ENCODE assay signal across 15 cellular contexts in genomic region chr1:9776685-9777084, GRCh38. TPM values are rescaled to one million over a fixed set of nuclear protein-coding genes. Genes with fewer than 3 reads are reported as not detected.
DNase-seq lines count a peak whose midpoint lies in the region; ATAC-seq, FAIRE-seq and TF ChIP-seq lines count a peak whose summit lies in the region.
"Had no signal": no experiment of that assay in that cellular context is flagged by ENCODE, and none has a peak within 500 bp of the region (broad histone marks: within the 10 kb centered on the region; RNA-seq: fewer than 3 reads in every experiment).

No MANE protein-coding gene starts in this region.

- H3F3A ChIP-seq in GM23338 (replicated peaks; ENCODE audit: low read depth): 0 out of 2 replicates have a peak, but pooled peaks cover 2% of the 10 kb centered on the region

- ATAC-seq in GM23338 (no peak), T-helper 17 cell (no peak), HG03280 (IDR thresholded peaks at IDR 0.05; ENCODE audit: unreplicated experiment) (no peak), HG02852 (IDR thresholded peaks at IDR 0.05; ENCODE audit: unreplicated experiment) (no peak)
- ATAC-seq: HCT116 had no signal

- H3K4me1 ChIP-seq in GM23338 (ENCODE audit: insufficient read depth) (peaks cover 8% of the 10 kb centered on the region; the same call in 1 of the 2 replicates), endothelial cell of umbilical vein (ENCODE audit: control insufficient read depth, extremely low read depth, insufficient read depth, low read length) (no peaks in the 10 kb centered on the region)

- H3K27ac Mint-ChIP-seq in GM23338 (no peak overlapping the region), T-helper 17 cell (peak overlapping the region; percentile 79)
- H3K27ac Mint-ChIP-seq: IgD-negative memory B cell had no signal

- peaks cover 84% of the 10 kb centered on the region for H3K79me2 ChIP-seq in GM23338 (replicated peaks; ENCODE audit: insufficient read depth)
- H3K79me2 ChIP-seq in endothelial cell of umbilical vein (ENCODE audit: control insufficient read depth, insufficient read depth, low read length): peaks cover 14% of the 10 kb centered on the region

- DNase-seq in GM23338 (ENCODE audit: low spot score): no peak
- DNase-seq in T-helper 17 cell: no peak
- DNase-seq in endothelial cell of umbilical vein (ENCODE audit: low read depth, low spot score): no peak
- peak; percentile 12 for DNase-seq in posterior vena cava (ENCODE audit: low spot score)
- no peak for DNase-seq in D721Med (ENCODE audit: insufficient read length, low spot score)
- no peak for DNase-seq in H7
- DNase-seq: ACHN; CD4-positive, CD25-positive, alpha-beta regulatory T cell; DMS 273 treated with DMSO at 0.1 percent for 48 hours; GOT3 had no signal

- no peak overlapping the region for H3K4me3 ChIP-seq in GM23338
- H3K4me3 ChIP-seq in endothelial cell of umbilical vein (replicated peaks in 1 of 3; ENCODE audit: insufficient read depth in 1 of 3, low read depth in 1 of 3, low read length in 3 of 3): no peak overlapping the region
- H3K4me3 ChIP-seq in H7 (ENCODE audit: insufficient read depth, low read depth, low read length): no peak overlapping the region
- H3K4me3 ChIP-seq: BLaER1 treated with 17β-estradiol and CSF1 and Interleukin-3, amounts not matched to agents 10 nM and 100 nM had no signal

- peaks cover 39% of the 10 kb centered on the region for H4K20me1 ChIP-seq in GM23338 (replicated peaks; ENCODE audit: insufficient read depth)
- H4K20me1 ChIP-seq in endothelial cell of umbilical vein (replicated peaks; ENCODE audit: control insufficient read depth, extremely low read depth, insufficient read depth, low read length): no peaks in the 10 kb centered on the region

- dilution Hi-C loops in endothelial cell of umbilical vein (cut with MboI; ENCODE audit: extremely low pct_ligation_motif_present, low sequenced_read_pairs): no loop called here

- POLR2A ChIA-PET in endothelial cell of umbilical vein (lab: Charles Lee): no interaction called here

- no TSS peak for BruUV-seq in endothelial cell of umbilical vein (replicated peaks; lab: Mats Ljungman, UMichigan)

- H3K4me2 ChIP-seq in GM23338 (no peak overlapping the region), endothelial cell of umbilical vein (ENCODE audit: insufficient read depth, low read length) (no peak overlapping the region)

- no peaks in the 10 kb centered on the region for H3K9me3 ChIP-seq in T-helper 17 cell (ENCODE audit: control insufficient read depth, low read length, poor library complexity, severe bottlenecking)
- H3K9me3 ChIP-seq in endothelial cell of umbilical vein (replicated peaks; ENCODE audit: control insufficient read depth, insufficient read depth, low read length): no peaks in the 10 kb centered on the region
- H3K9me3 ChIP-seq: BLaER1 treated with 17β-estradiol and CSF1 and Interleukin-3, amounts not matched to agents 10 nM and 100 nM had no signal

- H3K4me3 Mint-ChIP-seq in GM23338 (no peak overlapping the region), T-helper 17 cell (no peak overlapping the region)
- H3K4me3 Mint-ChIP-seq: CD4-positive, CD25-positive, alpha-beta regulatory T cell; IgD-negative memory B cell had no signal

- H3K9me2 ChIP-seq in GM23338 (ENCODE audit: insufficient read depth): no peaks in the 10 kb centered on the region

- no peak for TF ChIP-seq POLR2A in endothelial cell of umbilical vein (IDR thresholded peaks at IDR 0.05; ENCODE audit: low read depth, low read length)

- no peaks in the 10 kb centered on the region for H3K9me1 ChIP-seq in endothelial cell of umbilical vein (replicated peaks; ENCODE audit: control insufficient read depth, extremely low read depth, insufficient read depth, low read length)

- peak; percentile 40 for FAIRE-seq in endothelial cell of umbilical vein (lab: Jason Lieb, UNC)
- FAIRE-seq in D721Med (lab: Jason Lieb, UNC): no peak

- H3K36me3 Mint-ChIP-seq in GM23338 (ENCODE audit: low read depth): peaks cover 17% of the 10 kb centered on the region
- no peaks in the 10 kb centered on the region for H3K36me3 Mint-ChIP-seq in T-helper 17 cell (ENCODE audit: low read depth)
- H3K36me3 Mint-ChIP-seq: IgD-negative memory B cell had no signal

- peaks cover 2% of the 10 kb centered on the region for H3K27me3 Mint-ChIP-seq in GM23338 (ENCODE audit: insufficient read depth, low read depth, poor library complexity)
- no peaks in the 10 kb centered on the region for H3K27me3 Mint-ChIP-seq in T-helper 17 cell
- H3K27me3 Mint-ChIP-seq: CD4-positive, CD25-positive, alpha-beta regulatory T cell; IgD-negative memory B cell had no signal

- no peak overlapping the region for H2AFZ ChIP-seq in GM23338
- no peak overlapping the region for H2AFZ ChIP-seq in endothelial cell of umbilical vein (ENCODE audit: low read depth, low read length)

- CTCF ChIA-PET in endothelial cell of umbilical vein (lab: Charles Lee): no interaction called here

- intact Hi-C loops in endothelial cell of umbilical vein (cut with micrococcal nuclease) (no loop called here), posterior vena cava (cut with DNase I) (no loop called here)

- peak overlapping the region; percentile 69; the same call in 1 of the 2 replicates for H3K27ac ChIP-seq in GM23338 (ENCODE audit: low read depth)
- no peak overlapping the region for H3K27ac ChIP-seq in endothelial cell of umbilical vein (ENCODE audit: insufficient read depth, low read depth, low read length)
- H3K27ac ChIP-seq: BLaER1 treated with 17β-estradiol and CSF1 and Interleukin-3, amounts not matched to agents 10 nM and 100 nM had no signal

- TF ChIP-seq CTCF in GM23338 (conservative IDR thresholded peaks at IDR 0.05; ENCODE audit: low read depth in 2 of 2) (no peak), endothelial cell of umbilical vein (IDR thresholded peaks at IDR 0.05; ENCODE audit: extremely low read depth in 1 of 2, insufficient read depth in 1 of 2, low read depth in 1 of 2, low read length in 2 of 2) (no peak), D721Med (IDR thresholded peaks at IDR 0.05; ENCODE audit: insufficient read depth, missing control alignments) (no peak)

- no peaks in the 10 kb centered on the region for H3K27me3 ChIP-seq in GM23338 (ENCODE audit: insufficient read depth)
- no peaks in the 10 kb centered on the region for H3K27me3 ChIP-seq in endothelial cell of umbilical vein (ENCODE audit: control insufficient read depth in 2 of 2, insufficient read depth in 2 of 2, low read length in 2 of 2)
- no peaks in the 10 kb centered on the region for H3K27me3 ChIP-seq in H7 (ENCODE audit: control insufficient read depth, insufficient read depth, low read length)
- H3K27me3 ChIP-seq: BLaER1 treated with 17β-estradiol and CSF1 and Interleukin-3, amounts not matched to agents 10 nM and 100 nM had no signal

- H3K9ac ChIP-seq in endothelial cell of umbilical vein (replicated peaks; ENCODE audit: extremely low read depth, insufficient read depth, low read length): no peak overlapping the region
- H3K9ac ChIP-seq: BLaER1 treated with 17β-estradiol and CSF1 and Interleukin-3, amounts not matched to agents 10 nM and 100 nM had no signal

- H3K36me3 ChIP-seq in GM23338 (ENCODE audit: insufficient read depth) (peaks cover 9% of the 10 kb centered on the region; the same call in 1 of the 2 replicates), endothelial cell of umbilical vein (ENCODE audit: control insufficient read depth in 2 of 2, extremely low read depth in 1 of 2, insufficient read depth in 2 of 2, low read length in 2 of 2) (peaks cover 0 to 3% of the 10 kb centered on the region in 2 experiments), H7 (replicated peaks; ENCODE audit: control insufficient read depth, insufficient read depth, low read length) (peaks cover 2% of the 10 kb centered on the region)

- H3K9me3 Mint-ChIP-seq in GM23338: no peaks in the 10 kb centered on the region; the same call in 2 of the 3 replicates
- H3K9me3 Mint-ChIP-seq: CD4-positive, CD25-positive, alpha-beta regulatory T cell; IgD-negative memory B cell had no signal

- H3K4me1 Mint-ChIP-seq in GM23338 (peaks cover 15% of the 10 kb centered on the region), T-helper 17 cell (peaks cover 19% of the 10 kb centered on the region)

TF ChIP-seq in GM23338, 12 proteins besides CTCF, POLR2A, EP300 and RAD21 (continues in another document):
- TF ChIP-seq POLR2AphosphoS5 (IDR thresholded peaks at IDR 0.05; ENCODE audit: low read depth) (no peak), EZH2 (IDR thresholded peaks at IDR 0.05; ENCODE audit: low read depth, unreplicated experiment) (no peak)

TF ChIP-seq in endothelial cell of umbilical vein, 7 proteins besides CTCF, POLR2A, EP300 and RAD21:
- TF ChIP-seq EZH2 (IDR thresholded peaks at IDR 0.05; ENCODE audit: borderline replicate concordance, low read depth, low read length, severe bottlenecking) (no peak), FOS (IDR thresholded peaks at IDR 0.05; ENCODE audit: borderline replicate concordance, insufficient read depth, low read length) (no peak), JUN (IDR thresholded peaks at IDR 0.05; ENCODE audit: borderline replicate concordance, insufficient read depth, insufficient read length, low read depth) (no peak), POLR2AphosphoS5 (IDR thresholded peaks at IDR 0.05; ENCODE audit: insufficient read depth, low read depth, low read length) (no peak), GATA2 (IDR thresholded peaks at IDR 0.05; ENCODE audit: insufficient read depth, insufficient read length, low read depth, low read length) (no peak), MAX (IDR thresholded peaks at IDR 0.05; ENCODE audit: insufficient read depth, insufficient read length) (no peak), MYC (IDR thresholded peaks at IDR 0.05; ENCODE audit: low read depth, low read length) (no peak)

RNA-seq across cellular contexts. Expression of gene CLSTN1, which starts 47.1 kb away (rescaled TPM):
- total RNA-seq in GM23338 (2014; rRNA removed; shearing (Covaris generic)): 56.4 and 66.2 TPM in 2 replicates
- 38.5 and 41.7 TPM in 2 replicates for polyA plus RNA-seq in GM23338 (2016; fragmentation: Nextera tagmentation; extraction: Ambion mirVana)
- total RNA-seq in T-helper 17 cell: 10 to 100 TPM; 86.3 to 91.5 TPM
- 130 and 132 TPM in 2 replicates for total RNA-seq in endothelial cell of umbilical vein
- polyA plus RNA-seq in endothelial cell of umbilical vein: 44.6 and 49.1 TPM in 2 replicates
- polyA plus RNA-seq in endothelial cell of umbilical vein (2011; cell fraction: cytosol; rRNA removed): 60.9 and 65.0 TPM in 2 replicates
- 60.7 and 62.4 TPM in 2 replicates for polyA plus RNA-seq in endothelial cell of umbilical vein (2011; cell fraction: nucleus; rRNA removed)
- polyA plus RNA-seq in endothelial cell of umbilical vein (2012): 103 and 122 TPM in 2 replicates
- polyA minus RNA-seq in endothelial cell of umbilical vein: 75.4 and 82.2 TPM in 2 replicates
- 24.7 TPM for polyA minus RNA-seq in endothelial cell of umbilical vein (2011; cell fraction: cytosol; rRNA and poly(A)+ RNA removed)
- polyA minus RNA-seq in endothelial cell of umbilical vein (2011; cell fraction: nucleus; rRNA and poly(A)+ RNA removed): 28.7 and 29.7 TPM in 2 replicates
- 10 to 100 TPM; 59.8 to 77.9 TPM for total RNA-seq in posterior vena cava
- total RNA-seq in H7 (2014; rRNA removed; shearing (Covaris generic)): 100 and 127 TPM in 2 replicates
